Comparison of ENCODE assay signal across 8 cellular contexts in the genomic region with DNA sequence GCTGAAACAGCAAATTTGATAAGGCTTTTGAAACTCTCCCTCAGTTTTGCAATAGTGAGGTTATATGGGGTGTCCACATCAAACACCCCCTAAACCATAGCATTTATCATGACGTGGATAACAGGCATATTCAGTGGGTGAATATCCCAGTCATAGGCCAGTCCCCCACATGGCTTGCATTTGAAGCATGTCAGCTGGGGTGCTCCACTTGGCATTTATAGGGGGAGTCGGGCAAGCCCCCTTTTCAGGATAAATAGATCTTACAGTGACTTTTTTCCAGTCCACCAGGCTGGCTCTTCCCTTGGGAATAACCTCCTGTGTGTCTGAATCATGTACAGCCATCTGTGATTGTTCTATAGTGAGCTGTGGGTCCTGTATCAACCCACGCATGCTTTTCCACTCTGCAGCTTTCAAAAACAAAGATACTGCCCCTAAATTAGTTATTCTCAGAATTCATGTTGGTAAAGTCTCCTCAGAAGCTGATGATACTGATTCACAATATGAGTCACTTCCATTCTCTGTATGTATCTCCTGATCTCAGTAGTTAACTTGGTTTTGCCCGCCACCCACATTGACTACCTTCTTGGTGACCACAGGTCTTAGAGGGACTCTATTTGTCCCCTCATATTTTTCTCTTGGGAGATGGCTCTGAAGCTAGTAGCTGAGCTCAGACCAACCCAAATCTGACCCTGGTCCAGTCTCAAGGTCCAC.
DNase-seq lines count a peak whose midpoint lies in the region; ATAC-seq and TF ChIP-seq lines count a peak whose summit lies in the region.

No MANE protein-coding gene starts in this region.

- peak overlapping the region; percentile 97 for H3K27ac Mint-ChIP-seq in activated naive CD8-positive, alpha-beta T cell treated with anti-CD3 and anti-CD28 coated beads, Interleukin-2, amount 10 ng/mL, durations not matched to agents 7 days and 5 days
- peak overlapping the region; percentile 66 to 72 for H3K27ac Mint-ChIP-seq in stimulated activated naive CD8-positive, alpha-beta T cell treated with anti-CD3 and anti-CD28 coated beads, Interleukin-15, amount 100 ng/mL, for 72 hours

- peaks cover 42% of the 10 kb centered on the region for H3K4me1 Mint-ChIP-seq in activated naive CD8-positive, alpha-beta T cell treated with anti-CD3 and anti-CD28 coated beads, Interleukin-2, amount 10 ng/mL, durations not matched to agents 7 days and 5 days
- peaks cover 67% of the 10 kb centered on the region for H3K4me1 Mint-ChIP-seq in stimulated activated naive CD8-positive, alpha-beta T cell treated with anti-CD3 and anti-CD28 coated beads, Interleukin-15, amount 100 ng/mL, for 72 hours

- H3K36me3 Mint-ChIP-seq in activated naive CD8-positive, alpha-beta T cell treated with anti-CD3 and anti-CD28 coated beads, Interleukin-2, amount 10 ng/mL, durations not matched to agents 7 days and 5 days: peaks cover 5% of the 10 kb centered on the region

- H3K27me3 Mint-ChIP-seq in activated naive CD8-positive, alpha-beta T cell treated with anti-CD3 and anti-CD28 coated beads, Interleukin-2, amount 10 ng/mL, durations not matched to agents 7 days and 5 days: peaks cover 6% of the 10 kb centered on the region
- H3K27me3 Mint-ChIP-seq in stimulated activated naive CD8-positive, alpha-beta T cell treated with anti-CD3 and anti-CD28 coated beads, Interleukin-15, amount 100 ng/mL, for 72 hours: no peaks in the 10 kb centered on the region

- H3K4me3 Mint-ChIP-seq in activated naive CD8-positive, alpha-beta T cell treated with anti-CD3 and anti-CD28 coated beads, Interleukin-2, amount 10 ng/mL, durations not matched to agents 7 days and 5 days: peak overlapping the region; percentile 86
- peak overlapping the region; percentile 72 to 74 for H3K4me3 Mint-ChIP-seq in stimulated activated naive CD8-positive, alpha-beta T cell treated with anti-CD3 and anti-CD28 coated beads, Interleukin-15, amount 100 ng/mL, for 72 hours

- POLR2A ChIA-PET in activated naive CD8-positive, alpha-beta T cell treated with anti-CD3 and anti-CD28 coated beads, Interleukin-2, amount 10 ng/mL, durations not matched to agents 7 days and 5 days (lab: Charles Lee): interaction anchor here (0.6 to 3.1 kb wide), 8 partner anchors 9 to 1006 kb away, joined by 3 to 33 read pairs (median 6); no protein-coding TSS in a partner anchor
- POLR2A ChIA-PET in HEK293T (lab: Yijun Ruan, JAX): no interaction called here

- peak; percentile 91 for ATAC-seq in HG03354 (IDR thresholded peaks at IDR 0.05; ENCODE audit: poor library complexity, severe bottlenecking, unreplicated experiment)
- peak; percentile 94 for ATAC-seq in activated naive CD8-positive, alpha-beta T cell treated with anti-CD3 and anti-CD28 coated beads, Interleukin-2, amount 10 ng/mL, durations not matched to agents 7 days and 5 days (ENCODE audit: low read depth)
- peak; percentile 95 for ATAC-seq in stimulated activated naive CD8-positive, alpha-beta T cell treated with anti-CD3 and anti-CD28 coated beads, Interleukin-15, amount 100 ng/mL, for 72 hours

- in situ Hi-C loops in KBM-7 (cut with MboI; ENCODE audit: low pct_unique_long_range_greater_than_20kb, low sequenced_read_pairs): no loop called here

- peak; percentile 56 for DNase-seq in activated naive CD4-positive, alpha-beta T cell treated with Interleukin-2 at 50 U/mL for 16 hours
- no peak for DNase-seq in activated naive CD4-positive, alpha-beta T cell (lab: John Stamatoyannopoulos, UW)
- DNase-seq in activated naive CD8-positive, alpha-beta T cell treated with anti-CD3 and anti-CD28 coated beads, Interleukin-2, amount 10 ng/mL, durations not matched to agents 7 days and 5 days: peak; percentile 51
- DNase-seq in stimulated activated naive CD8-positive, alpha-beta T cell treated with anti-CD3 and anti-CD28 coated beads, Interleukin-15, amount 100 ng/mL, for 72 hours: peak; percentile 67 to 80
- DNase-seq in NCI-H526 treated with DMSO at 0.1 percent for 48 hours (lab: John Stamatoyannopoulos, UW) (no peak), KBM-7 (no peak), HEK293T (ENCODE audit: extremely low spot score) (no peak)

- H3K9me3 Mint-ChIP-seq in activated naive CD8-positive, alpha-beta T cell treated with anti-CD3 and anti-CD28 coated beads, Interleukin-2, amount 10 ng/mL, durations not matched to agents 7 days and 5 days: peaks cover 2% of the 10 kb centered on the region
- peaks cover 0 to 7% of the 10 kb centered on the region in 2 donors for H3K9me3 Mint-ChIP-seq in stimulated activated naive CD8-positive, alpha-beta T cell treated with anti-CD3 and anti-CD28 coated beads, Interleukin-15, amount 100 ng/mL, for 72 hours

- CTCF ChIA-PET in HEK293T (lab: Yijun Ruan, JAX): no interaction called here

TF ChIP-seq in HEK293T, 16 proteins besides CTCF, POLR2A, EP300 and RAD21:
- TF ChIP-seq FOXA1 (IDR thresholded peaks at IDR 0.05): no peak
- no peak for TF ChIP-seq ZNF384 (IDR thresholded peaks at IDR 0.05)
- no peak for TF ChIP-seq ELF4 (IDR thresholded peaks at IDR 0.05)
- TF ChIP-seq NFRKB (IDR thresholded peaks at IDR 0.05): no peak
- no peak for TF ChIP-seq CTBP1 (IDR thresholded peaks at IDR 0.05; ENCODE audit: borderline replicate concordance)

Comparison
In these comparisons a context has a peak if more than half of its experiments do, and no peak if none do; other contexts are left out.
1. DNase-seq: peak in activated naive CD4-positive, alpha-beta T cell treated with Interleukin-2 at 50 U/mL for 16 hours (single experiment), activated naive CD8-positive, alpha-beta T cell treated with anti-CD3 and anti-CD28 coated beads, Interleukin-2, amount 10 ng/mL, durations not matched to agents 7 days and 5 days (single experiment) and stimulated activated naive CD8-positive, alpha-beta T cell treated with anti-CD3 and anti-CD28 coated beads, Interleukin-15, amount 100 ng/mL, for 72 hours (2 of 2); none in activated naive CD4-positive, alpha-beta T cell (0 of 4), NCI-H526 treated with DMSO at 0.1 percent for 48 hours (single experiment), KBM-7 (single experiment) and HEK293T (single experiment).
2. Peak in every context shown above with its lines, with median percentiles within 50 percentile points of each other: ATAC-seq.